15 cellular contexts compared by ENCODE assay signal in the genomic region with DNA sequence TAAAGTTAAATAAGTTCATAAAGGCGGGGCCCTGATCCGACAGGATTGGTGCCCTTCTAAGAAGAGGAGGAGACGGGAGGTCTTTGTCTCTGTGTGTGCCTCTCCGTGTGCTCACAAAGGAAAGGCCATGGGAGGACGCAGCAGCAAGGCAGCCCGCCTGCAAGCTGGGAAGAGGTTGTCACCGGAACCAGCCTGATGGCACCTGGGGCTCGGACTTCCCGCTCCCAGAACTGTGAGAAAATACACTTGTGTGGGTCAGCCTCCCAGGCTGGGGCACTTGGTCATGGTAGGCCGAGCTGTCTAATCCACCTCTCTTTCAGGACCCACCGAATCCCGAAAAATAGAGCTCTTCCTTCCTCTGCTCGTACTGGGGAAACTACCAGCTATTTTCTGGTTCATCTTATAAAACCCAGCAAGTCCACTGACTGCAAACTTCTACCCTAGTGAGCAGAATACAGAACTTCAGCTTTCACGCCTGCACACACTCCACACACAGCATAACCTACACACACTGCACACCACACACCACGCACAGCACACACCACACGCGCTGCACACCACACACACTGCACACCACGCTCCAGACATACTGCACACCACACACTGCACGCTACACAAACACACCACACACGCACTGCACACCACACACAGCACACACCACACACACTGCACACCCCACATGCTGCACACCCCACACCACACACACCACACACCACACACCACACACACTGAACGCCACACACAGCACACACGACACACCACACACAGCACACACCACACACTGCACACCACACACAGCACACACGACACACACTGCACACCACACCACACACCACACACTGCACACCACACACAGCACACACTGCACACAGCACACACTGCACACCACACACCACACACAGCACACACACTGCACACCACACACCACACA. TPM values are rescaled to one million over a fixed set of nuclear protein-coding genes. Genes with fewer than 3 reads are reported as not detected.
A peak's percentile ranks its signal among the peaks of the same experiment; 100 is the strongest.
DNase-seq lines count a peak whose midpoint lies in the region; ATAC-seq and TF ChIP-seq lines count a peak whose summit lies in the region.
"Had no signal": no experiment of that assay in that cellular context is flagged by ENCODE, and none has a peak within 500 bp of the region (broad histone marks: within the 10 kb centered on the region; RNA-seq: fewer than 3 reads in every experiment).

No MANE protein-coding gene starts in this region.

- H3K36me3 ChIP-seq in Panc1 (ENCODE audit: control insufficient read depth, insufficient read depth, low read length), result no peaks in the 10 kb centered on the region
- no peaks in the 10 kb centered on the region for H3K36me3 ChIP-seq in lung (ENCODE audit: control insufficient read depth in 2 of 2, insufficient read depth in 2 of 2, low read length in 2 of 2)
- H3K36me3 ChIP-seq in upper lobe of right lung, result no peaks in the 10 kb centered on the region
- H3K36me3 ChIP-seq: SJCRH30 had no signal

- no TSS peak for BruUV-seq in Panc1 (replicated peaks; lab: Mats Ljungman, UMichigan)

- WGBS in lung, 2 donors, result 93 to 94% methylated on average over 23 of the region's 23 CpGs

- in situ Hi-C loops in Panc1 (cut with HindIII; ENCODE audit: low pct_unique_long_range_greater_than_20kb, low sequenced_read_pairs), result no loop called here

- POLR2A ChIA-PET in Panc1 (lab: Charles Lee), result interaction anchor here (0.5 kb wide), 1 partner anchor 11 kb away, joined by 3 read pairs; no protein-coding TSS in a partner anchor

- H3K27me3 ChIP-seq in Panc1 (ENCODE audit: control insufficient read depth, insufficient read depth, low read length) (no peaks in the 10 kb centered on the region), lung (ENCODE audit: control insufficient read depth, insufficient read depth) (no peaks in the 10 kb centered on the region), upper lobe of right lung (no peaks in the 10 kb centered on the region)
- H3K27me3 ChIP-seq: SJCRH30 had no signal

- H3K27ac ChIP-seq in Panc1 (ENCODE audit: low read length) (no peak overlapping the region), lung (ENCODE audit: low read depth in 1 of 2, low read length in 1 of 2) (no peak overlapping the region), upper lobe of right lung (no peak overlapping the region)
- H3K27ac ChIP-seq: SJCRH30 had no signal

- intact Hi-C loops in Panc1 (cut with micrococcal nuclease; ENCODE audit: unreplicated experiment), result no loop called here
- intact Hi-C loops in upper lobe of right lung (cut with DNase I), result no loop called here

- ATAC-seq in Panc1 (peak; percentile 56; the same call in 1 of the 2 replicates), lung (ENCODE audit: insufficient read depth, low FRiP score) (no peak), upper lobe of right lung (peak; percentile 7), GM19452 (IDR thresholded peaks at IDR 0.05; ENCODE audit: unreplicated experiment) (no peak)
- ATAC-seq: GM12878 had no signal

- no peak overlapping the region for H3K4me3 ChIP-seq in Panc1 (ENCODE audit: low read depth in 2 of 2, low read length in 2 of 2)
- H3K4me3 ChIP-seq in lung, result no peak overlapping the region
- no peak overlapping the region for H3K4me3 ChIP-seq in upper lobe of right lung
- H3K4me3 ChIP-seq: GM12878, SJCRH30 had no signal

- no peaks in the 10 kb centered on the region for H3K4me1 ChIP-seq in Panc1 (ENCODE audit: control insufficient read depth, insufficient read depth, low read length)
- no peaks in the 10 kb centered on the region for H3K4me1 ChIP-seq in lung (ENCODE audit: control insufficient read depth in 2 of 2, insufficient read depth in 2 of 2, low read length in 2 of 2)
- no peaks in the 10 kb centered on the region for H3K4me1 ChIP-seq in upper lobe of right lung
- H3K4me1 ChIP-seq: SJCRH30 had no signal

- CTCF ChIA-PET in Panc1 (lab: Charles Lee), result no interaction called here

- peak; percentile 38 for DNase-seq in activated CD8-positive, alpha-beta memory T cell treated with anti-CD3 and anti-CD28 coated beads for 24 hours
- no peak for DNase-seq in activated CD8-positive, alpha-beta memory T cell treated with anti-CD3 and anti-CD28 coated beads, Interleukin-2, amount 50 U/mL, for 4 hours
- DNase-seq in Panc1 (ENCODE audit: low read depth, low spot score) (no peak), lung (ENCODE audit: low spot score) (peak; percentile 9), upper lobe of right lung (no peak), DMS 273 (lab: John Stamatoyannopoulos, UW; ENCODE audit: unreplicated experiment) (no peak), NCI-H526 (lab: John Stamatoyannopoulos, UW) (no peak)
- DNase-seq: COR-L47, GOT3, NCI-H1417 treated with DMSO at 0.1 percent for 48 hours, NCI-H2029, NCI-H510A, SJCRH30 had no signal

- TF ChIP-seq CTCF in Panc1 (IDR thresholded peaks at IDR 0.05) (no peak), lung (IDR thresholded peaks at IDR 0.05; ENCODE audit: control extremely low read depth, extremely low read depth) (no peak), upper lobe of right lung (IDR thresholded peaks at IDR 0.05) (no peak)

- H3K9me3 ChIP-seq in Panc1 (ENCODE audit: control insufficient read depth, insufficient read depth, low read depth, low read length), result peaks cover 5% of the 10 kb centered on the region; the same call in 1 of the 2 replicates
- peaks cover 7 to 14% of the 10 kb centered on the region in 2 donors for H3K9me3 ChIP-seq in lung (ENCODE audit: control insufficient read depth in 2 of 2, insufficient read depth in 1 of 2, low read length in 1 of 2)
- no peaks in the 10 kb centered on the region for H3K9me3 ChIP-seq in upper lobe of right lung

RNA-seq across cellular contexts. Expression of a gene that starts 58.1 kb away (rescaled TPM):
- total RNA-seq in Panc1 (2021; ENCODE audit: unreplicated experiment) (57.3 TPM), lung (10 to 100 TPM; 18.2 to 34.9 TPM), upper lobe of right lung (26.6 TPM)
- 52.1 TPM for polyA plus RNA-seq in Panc1 (2012; ENCODE audit: insufficient read length)
- polyA plus RNA-seq in lung, result 10 to 100 TPM; 17.7 to 22.9 TPM

Comparison
In these comparisons a context has a peak if more than half of its experiments do, and no peak if none do; other contexts are left out.
1. DNase-seq: peak in activated CD8-positive, alpha-beta memory T cell treated with anti-CD3 and anti-CD28 coated beads for 24 hours (single experiment) and lung (single experiment); none in activated CD8-positive, alpha-beta memory T cell treated with anti-CD3 and anti-CD28 coated beads, Interleukin-2, amount 50 U/mL, for 4 hours (single experiment), Panc1 (single experiment), upper lobe of right lung (single experiment), DMS 273 (single experiment) and NCI-H526 (0 of 2).
2. ATAC-seq: peak in Panc1 (single experiment) and upper lobe of right lung (single experiment); none in lung (single experiment) and GM19452 (single experiment).